8 cellular contexts compared by ENCODE assay signal in genomic region chr3:169146112-169146665, GRCh38.
DNase-seq lines count a peak whose midpoint lies in the region; ATAC-seq and TF ChIP-seq lines count a peak whose summit lies in the region.

No MANE protein-coding gene starts in this region.

- H3K9ac ChIP-seq in colonic mucosa (ENCODE audit: low read depth in 2 of 2, low read length in 2 of 2), result peak overlapping the region; percentile 75 to 76
- H3K9ac ChIP-seq in liver (ENCODE audit: low read depth in 1 of 2, low read length in 2 of 2), result no peak overlapping the region
- no peak overlapping the region for H3K9ac ChIP-seq in MM.1S (ENCODE audit: low read length)

- H2AFZ ChIP-seq in PC-9 (peak overlapping the region; percentile 92), MM.1S (ENCODE audit: low read length) (no peak overlapping the region)

- H3K4me2 ChIP-seq in PC-9 (peak overlapping the region; percentile 91), MM.1S (ENCODE audit: low read depth, low read length) (no peak overlapping the region)

- no peak for ATAC-seq in thoracic aorta (ENCODE audit: insufficient number of reproducible peaks, low FRiP score, low read depth)

- H3K4me3 ChIP-seq in PC-9 (peak overlapping the region; percentile 91), colonic mucosa (peak overlapping the region; percentile 38), liver (ENCODE audit: low read depth in 1 of 3, low read length in 3 of 3) (peak overlapping the region; percentile 18 to 44 (median 39)), thoracic aorta (peak overlapping the region; percentile 88), MM.1S (ENCODE audit: low read length) (no peak overlapping the region)

- intact Hi-C loops in PC-9 (cut with micrococcal nuclease; ENCODE audit: unreplicated experiment), result loop anchor here (5.0 to 10.0 kb wide), 6 partner anchors 176 to 931 kb away; no protein-coding TSS in a partner anchor
- intact Hi-C loops in colonic mucosa (cut with DNase I), result no loop called here

- TF ChIP-seq CTCF in PC-9 (conservative IDR thresholded peaks at IDR 0.05), result no peak
- TF ChIP-seq CTCF in colonic mucosa (IDR thresholded peaks at IDR 0.05), result no peak
- TF ChIP-seq CTCF in liver (IDR thresholded peaks at IDR 0.05; ENCODE audit: low read depth, low read length, missing input control), result no peak
- TF ChIP-seq CTCF in thoracic aorta (IDR thresholded peaks at IDR 0.05), result no peak
- TF ChIP-seq CTCF in MM.1S (IDR thresholded peaks at IDR 0.05; ENCODE audit: low read length), result no peak

- H3K9me3 ChIP-seq in PC-9 (ENCODE audit: insufficient read depth, low read depth), result no peaks in the 10 kb centered on the region
- H3K9me3 ChIP-seq in colonic mucosa, result no peaks in the 10 kb centered on the region
- no peaks in the 10 kb centered on the region for H3K9me3 ChIP-seq in liver (ENCODE audit: control insufficient read depth in 4 of 4, low read length in 3 of 4)
- no peaks in the 10 kb centered on the region for H3K9me3 ChIP-seq in thoracic aorta
- no peaks in the 10 kb centered on the region for H3K9me3 ChIP-seq in MM.1S (replicated peaks; ENCODE audit: insufficient read depth, low read length)

- TSS peak; percentile 67 for BruUV-seq in PC-9 (replicated peaks; lab: Mats Ljungman, UMichigan)

- no peak for TF ChIP-seq RAD21 in liver (IDR thresholded peaks at IDR 0.05)

- H4K20me1 ChIP-seq in PC-9 (ENCODE audit: insufficient read depth) (no peaks in the 10 kb centered on the region), MM.1S (ENCODE audit: insufficient read depth, low read length) (no peaks in the 10 kb centered on the region)

- H3F3A ChIP-seq in PC-9 (ENCODE audit: insufficient read depth, low read depth), result peaks cover 16% of the 10 kb centered on the region
- no peaks in the 10 kb centered on the region for H3F3A ChIP-seq in MM.1S (ENCODE audit: insufficient read depth, low read length)

- peaks cover 39% of the 10 kb centered on the region for H3K4me1 ChIP-seq in PC-9 (replicated peaks; ENCODE audit: insufficient read depth)
- H3K4me1 ChIP-seq in colonic mucosa, result no peaks in the 10 kb centered on the region
- H3K4me1 ChIP-seq in liver (ENCODE audit: control insufficient read depth in 4 of 4, insufficient read depth in 4 of 4, low read length in 3 of 4), result peaks cover 12 to 25% (median 21%) of the 10 kb centered on the region in 4 donors
- H3K4me1 ChIP-seq in thoracic aorta (ENCODE audit: control insufficient read depth in 1 of 2, low read depth in 2 of 2), result peaks cover 4 to 44% of the 10 kb centered on the region in 2 donors
- peaks cover 3% of the 10 kb centered on the region; the same call in 1 of the 2 replicates for H3K4me1 ChIP-seq in MM.1S (ENCODE audit: low read length)

- peak; percentile 54 for DNase-seq in NCI-H748 (lab: John Stamatoyannopoulos, UW; ENCODE audit: unreplicated experiment)
- no peak for DNase-seq in NCI-H748 treated with DMSO at 0.1 percent for 48 hours (lab: John Stamatoyannopoulos, UW)
- DNase-seq in PC-9, result peak; percentile 61 to 69
- peak; percentile 70 for DNase-seq in colonic mucosa
- peak; percentile 13 for DNase-seq in thoracic aorta (ENCODE audit: low spot score)
- DNase-seq in MM.1S, result no peak
- DNase-seq in cerebellar nuclear complex (lab: John Stamatoyannopoulos, UW), result no peak

- WGBS in liver, result 2% methylated on average over 40 of the region's 40 CpGs

- H3K36me3 ChIP-seq in PC-9 (ENCODE audit: low read depth) (peaks cover 14% of the 10 kb centered on the region; the same call in 1 of the 2 replicates), colonic mucosa (no peaks in the 10 kb centered on the region), liver (ENCODE audit: control insufficient read depth in 4 of 4, insufficient read depth in 3 of 4, low read depth in 1 of 4, low read length in 3 of 4) (no peaks in the 10 kb centered on the region), thoracic aorta (no peaks in the 10 kb centered on the region), MM.1S (replicated peaks; ENCODE audit: insufficient read depth, low read length) (no peaks in the 10 kb centered on the region)

- H3K27ac ChIP-seq in PC-9 (peak overlapping the region; percentile 69), colonic mucosa (peak overlapping the region; percentile 78), liver (ENCODE audit: low read depth in 1 of 2, low read length in 2 of 2) (no peak overlapping the region), thoracic aorta (peak overlapping the region; percentile 87 to 92), MM.1S (ENCODE audit: low read length) (no peak overlapping the region)

- POLR2A ChIA-PET in PC-9 (lab: Charles Lee; ENCODE audit: unreplicated experiment), result interaction anchor here (0.6 to 0.7 kb wide), 4 partner anchors 189 to 596 kb away, joined by 3 to 13 read pairs (median 4); no protein-coding TSS in a partner anchor

- CTCF ChIA-PET in PC-9 (lab: Charles Lee), result interaction anchor here (0.7 to 1.0 kb wide), 6 partner anchors 14 to 897 kb away, joined by 3 to 8 read pairs (median 4); no protein-coding TSS in a partner anchor

- H3K79me2 ChIP-seq in PC-9 (ENCODE audit: low read depth) (peaks cover 41% of the 10 kb centered on the region), MM.1S (ENCODE audit: low read length) (no peaks in the 10 kb centered on the region)

- H3K9me2 ChIP-seq in PC-9 (ENCODE audit: insufficient read depth) (no peaks in the 10 kb centered on the region), MM.1S (replicated peaks; ENCODE audit: insufficient read depth, low read length) (no peaks in the 10 kb centered on the region)

- H3K27me3 ChIP-seq in PC-9 (ENCODE audit: insufficient read depth, low read depth) (no peaks in the 10 kb centered on the region), colonic mucosa (peaks cover 3% of the 10 kb centered on the region), liver (ENCODE audit: control insufficient read depth in 4 of 4, insufficient read depth in 4 of 4, low read length in 3 of 4) (peaks cover 3 to 36% (median 16%) of the 10 kb centered on the region in 4 donors), thoracic aorta (replicated peaks; ENCODE audit: insufficient read depth) (no peaks in the 10 kb centered on the region), MM.1S (replicated peaks; ENCODE audit: insufficient read depth, low read length) (peaks cover 18% of the 10 kb centered on the region)

TF ChIP-seq in liver, 16 proteins besides CTCF, POLR2A, EP300 and RAD21:
- TF ChIP-seq FOXA2 (IDR thresholded peaks at IDR 0.05) (no peak), NR2F2 (IDR thresholded peaks at IDR 0.05) (no peak), EGR1 (IDR thresholded peaks at IDR 0.05; ENCODE audit: low read depth in 2 of 2) (no peak), REST (IDR thresholded peaks at IDR 0.05) (peak; percentile 90), MAX (IDR thresholded peaks at IDR 0.05) (no peak)

Comparison
In these comparisons a context has a peak if more than half of its experiments do, and no peak if none do; other contexts are left out.
1. DNase-seq: peak in NCI-H748 (single experiment), PC-9 (2 of 2), colonic mucosa (single experiment) and thoracic aorta (single experiment); none in NCI-H748 treated with DMSO at 0.1 percent for 48 hours (single experiment), MM.1S (single experiment) and cerebellar nuclear complex (0 of 2).
2. H3K27ac ChIP-seq: peak in PC-9 (single experiment), colonic mucosa (single experiment) and thoracic aorta (2 of 2); none in liver (0 of 2) and MM.1S (single experiment).
3. H3K9ac ChIP-seq: peak in colonic mucosa (2 of 2); none in liver (0 of 2) and MM.1S (single experiment).